ENCODE assay signal across 8 cellular contexts in genomic region chr13:79481685-79482052, GRCh38. TPM values are rescaled to one million over a fixed set of nuclear protein-coding genes. Genes with fewer than 3 reads are reported as not detected.
DNase-seq lines count a peak whose midpoint lies in the region; ATAC-seq, FAIRE-seq and TF ChIP-seq lines count a peak whose summit lies in the region.

No MANE protein-coding gene starts in this region.

- H3K9me3 ChIP-seq in SU-DHL-6 (ENCODE audit: insufficient read depth, low read length) (no peaks in the 10 kb centered on the region), astrocyte (ENCODE audit: insufficient read depth, low read depth, low read length) (no peaks in the 10 kb centered on the region), left lung (no peaks in the 10 kb centered on the region)

- no peaks in the 10 kb centered on the region for H3K9me2 ChIP-seq in SU-DHL-6 (replicated peaks; ENCODE audit: insufficient read depth, low read length)

- peaks cover 16% of the 10 kb centered on the region for H3F3A ChIP-seq in SU-DHL-6 (ENCODE audit: insufficient read depth)

- H3K27ac ChIP-seq in SU-DHL-6 (ENCODE audit: low read depth, low read length) (no peak overlapping the region), astrocyte (ENCODE audit: low read depth, low read length) (peak overlapping the region; percentile 78), left lung (peak overlapping the region; percentile 78 to 83)

- H4K20me1 ChIP-seq in SU-DHL-6 (ENCODE audit: low read depth, low read length) (no peaks in the 10 kb centered on the region), astrocyte (ENCODE audit: insufficient read depth, low read length) (peaks cover 11% of the 10 kb centered on the region)

- no peaks in the 10 kb centered on the region for H3K36me3 Mint-ChIP-seq in astrocyte (ENCODE audit: low read depth, unreplicated experiment)

- H3K4me3 Mint-ChIP-seq in astrocyte (ENCODE audit: unreplicated experiment) = peak overlapping the region; percentile 97

- intact Hi-C loops in left lung (cut with DNase I) = no loop called here

- H3K27me3 ChIP-seq in SU-DHL-6 (ENCODE audit: low read length) (no peaks in the 10 kb centered on the region), astrocyte (ENCODE audit: insufficient read depth, low read length) (no peaks in the 10 kb centered on the region), left lung (peaks cover 0 to 53% of the 10 kb centered on the region in 2 donors)

- no peaks in the 10 kb centered on the region for H3K27me3 Mint-ChIP-seq in astrocyte (ENCODE audit: low read depth, unreplicated experiment)

- H3K4me2 ChIP-seq in SU-DHL-6 (ENCODE audit: low read depth, low read length, poor library complexity, severe bottlenecking) (peak overlapping the region; percentile 66), astrocyte (ENCODE audit: low read length) (peak overlapping the region; percentile 99)

- H3K9ac ChIP-seq in SU-DHL-6 (ENCODE audit: low read length) (peak overlapping the region; percentile 67), astrocyte (ENCODE audit: low read length) (peak overlapping the region; percentile 98)

- H2AFZ ChIP-seq in SU-DHL-6 (ENCODE audit: low read depth, low read length, severe bottlenecking) (peak overlapping the region; percentile 47), astrocyte (ENCODE audit: low read depth, low read length) (peak overlapping the region; percentile 70)

- H3K79me2 ChIP-seq in SU-DHL-6 (ENCODE audit: insufficient read depth, low read length) = peaks cover 4% of the 10 kb centered on the region; the same call in 1 of the 2 replicates
- peaks cover 45% of the 10 kb centered on the region for H3K79me2 ChIP-seq in astrocyte (ENCODE audit: insufficient read depth, low read length)

- H3K4me1 Mint-ChIP-seq in astrocyte (ENCODE audit: low read depth, unreplicated experiment) = peaks cover 29% of the 10 kb centered on the region

- ATAC-seq in GM18870 (IDR thresholded peaks at IDR 0.05; ENCODE audit: unreplicated experiment) (peak; percentile 28), HG02973 (IDR thresholded peaks at IDR 0.05; ENCODE audit: unreplicated experiment) (peak; percentile 30), left lung (peak; percentile 47)

- peak overlapping the region; percentile 94 for H3K27ac Mint-ChIP-seq in astrocyte (ENCODE audit: unreplicated experiment)

- peaks cover 38% of the 10 kb centered on the region for H3K4me1 ChIP-seq in astrocyte (ENCODE audit: insufficient read depth, low read length)
- peaks cover 0 to 31% of the 10 kb centered on the region in 2 donors for H3K4me1 ChIP-seq in left lung

- peak overlapping the region; percentile 69 for H3K4me3 ChIP-seq in SU-DHL-6 (ENCODE audit: insufficient read depth, low read length, poor library complexity, severe bottlenecking)
- H3K4me3 ChIP-seq in astrocyte (ENCODE audit: insufficient read depth, low read depth, low read length) = peak overlapping the region; percentile 92
- H3K4me3 ChIP-seq in left lung = peak overlapping the region; percentile 66 to 68

- H3K9me3 Mint-ChIP-seq in astrocyte (ENCODE audit: unreplicated experiment) = no peaks in the 10 kb centered on the region

- H3K36me3 ChIP-seq in SU-DHL-6 (ENCODE audit: low read length) (no peaks in the 10 kb centered on the region), astrocyte (ENCODE audit: insufficient read depth, low read length) (no peaks in the 10 kb centered on the region), left lung (no peaks in the 10 kb centered on the region)

- no peak for TF ChIP-seq CTCF in SU-DHL-6 (IDR thresholded peaks at IDR 0.05; ENCODE audit: insufficient read depth, low read length, poor library complexity, severe bottlenecking)
- TF ChIP-seq CTCF in astrocyte (IDR thresholded peaks at IDR 0.05; ENCODE audit: insufficient read depth, low read depth, low read length) = no peak
- no peak for TF ChIP-seq CTCF in left lung (IDR thresholded peaks at IDR 0.05)
- TF ChIP-seq CTCF in D721Med (IDR thresholded peaks at IDR 0.05; ENCODE audit: insufficient read depth, missing control alignments) = no peak

- DNase-seq in astrocyte (ENCODE audit: low read depth) (no peak), left lung (no peak), D721Med (ENCODE audit: insufficient read length, low spot score) (no peak), T1000 (lab: John Stamatoyannopoulos, UW) (no peak)
- peak; percentile 45 for DNase-seq in stimulated activated CD8-positive, alpha-beta memory T cell treated with anti-CD3 and anti-CD28 coated beads, Interleukin-12 subunit alpha, Interleukin-12 subunit beta, amount 100 ng/mL, for 24 hours (ENCODE audit: extremely low read depth)

- FAIRE-seq in astrocyte (lab: Jason Lieb, UNC) = no peak
- FAIRE-seq in D721Med (lab: Jason Lieb, UNC) = no peak

RNA-seq across cellular contexts. Expression of gene NDFIP2, which starts 0.7 kb away (rescaled TPM):
- total RNA-seq in astrocyte (79.1 and 90.5 TPM in 2 replicates), left lung (10 to 100 TPM; 34.1 to 46.3 TPM)
